19 cellular contexts compared by ENCODE assay signal in the genomic region with DNA sequence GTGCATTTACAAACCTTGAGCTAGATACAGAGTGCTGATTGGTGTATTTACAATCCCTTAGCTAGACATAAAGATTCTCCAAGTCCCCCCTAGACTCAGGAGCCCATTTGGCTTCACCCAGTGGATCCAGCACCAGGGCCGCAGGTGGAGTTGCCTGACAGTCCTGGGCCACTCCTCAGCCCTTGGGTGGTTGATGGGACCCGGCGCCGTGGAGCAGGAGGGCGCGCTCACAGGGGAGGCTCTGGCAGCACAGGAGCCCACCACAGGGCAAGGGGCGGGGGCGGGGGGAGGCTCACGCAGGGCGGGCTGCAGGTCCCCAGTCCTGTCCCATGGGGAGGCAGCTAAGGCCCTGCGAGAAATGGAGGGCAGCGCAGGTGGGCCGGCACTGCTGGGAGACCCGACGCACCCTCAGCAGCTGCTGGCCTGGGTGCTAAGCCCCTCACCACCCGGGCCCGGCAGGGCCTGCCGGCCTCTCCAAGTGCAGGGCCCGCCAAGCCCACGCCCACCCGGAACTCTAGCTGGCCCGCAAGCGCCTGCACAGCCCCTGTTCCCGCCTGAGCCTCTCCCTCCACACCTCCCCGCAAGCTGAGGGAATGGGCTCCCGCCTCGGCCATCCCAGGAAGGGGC.
DNase-seq lines count a peak whose midpoint lies in the region; ATAC-seq and TF ChIP-seq lines count a peak whose summit lies in the region.
"Had no signal": no experiment of that assay in that cellular context is flagged by ENCODE, and none has a peak within 500 bp of the region (broad histone marks: within the 10 kb centered on the region; RNA-seq: fewer than 3 reads in every experiment).

No MANE protein-coding gene starts in this region.

- no peaks in the 10 kb centered on the region for H3K27me3 ChIP-seq in naive thymus-derived CD4-positive, alpha-beta T cell (ENCODE audit: control insufficient read depth in 2 of 2, insufficient read depth in 2 of 2, low read length in 2 of 2)
- no peaks in the 10 kb centered on the region for H3K27me3 ChIP-seq in testis
- H3K27me3 ChIP-seq: BLaER1 treated with 17β-estradiol and CSF1 and Interleukin-3, amounts not matched to agents 10 nM and 100 nM had no signal

- H3K27ac Mint-ChIP-seq in chondrocyte (ENCODE audit: unreplicated experiment), result no peak overlapping the region
- no peak overlapping the region for H3K27ac Mint-ChIP-seq in naive thymus-derived CD4-positive, alpha-beta T cell
- no peak overlapping the region for H3K27ac Mint-ChIP-seq in activated T-helper 17 cell treated with anti-CD3 and anti-CD28 coated beads, Interleukin-2, amount 50 U/mL, for 72 hours
- H3K27ac Mint-ChIP-seq: B cell; CD4-positive, alpha-beta T cell; CD8-positive, alpha-beta T cell had no signal

- WGBS in testis, 2 donors, result 71 to 80% methylated on average over 2 to 22 of the region's 27 CpGs

- no peak overlapping the region for H3K4me3 ChIP-seq in naive thymus-derived CD4-positive, alpha-beta T cell (ENCODE audit: low read length)
- peak overlapping the region; percentile 29 to 38 for H3K4me3 ChIP-seq in testis
- H3K4me3 ChIP-seq: A549; BLaER1 treated with 17β-estradiol and CSF1 and Interleukin-3, amounts not matched to agents 10 nM and 100 nM had no signal

- DNase-seq in Right ventricle myocardium inferior (ENCODE audit: missing footprints), result peak; percentile 57
- DNase-seq in Right ventricle myocardium superior, result no peak
- peak; percentile 78 for DNase-seq in chondrocyte (ENCODE audit: low spot score)
- DNase-seq in naive thymus-derived CD4-positive, alpha-beta T cell, result no peak
- peak; percentile 35 for DNase-seq in testis
- DNase-seq: AML-193; Caco-2; Calu3; CD4-positive, alpha-beta T cell; CD8-positive, alpha-beta T cell; DMS79 treated with DMSO at 0.1 percent for 48 hours; GF-D8 had no signal

- TF ChIP-seq POLR2A in testis (IDR thresholded peaks at IDR 0.05), result no peak

- no peak overlapping the region for H3K4me3 Mint-ChIP-seq in chondrocyte (ENCODE audit: unreplicated experiment)
- H3K4me3 Mint-ChIP-seq in naive thymus-derived CD4-positive, alpha-beta T cell, result no peak overlapping the region
- H3K4me3 Mint-ChIP-seq in activated T-helper 17 cell treated with anti-CD3 and anti-CD28 coated beads, Interleukin-2, amount 50 U/mL, for 72 hours, result no peak overlapping the region
- H3K4me3 Mint-ChIP-seq: B cell; CD4-positive, alpha-beta T cell; CD8-positive, alpha-beta T cell had no signal

- TF ChIP-seq CTCF in chondrocyte (IDR thresholded peaks at IDR 0.05) (no peak), testis (IDR thresholded peaks at IDR 0.05) (no peak)

- H3K9me3 ChIP-seq in naive thymus-derived CD4-positive, alpha-beta T cell (ENCODE audit: control insufficient read depth in 2 of 3, low read length in 3 of 3), result no peaks in the 10 kb centered on the region
- H3K9me3 ChIP-seq in testis, result no peaks in the 10 kb centered on the region
- H3K9me3 ChIP-seq: Caco-2 had no signal

- no peak for ATAC-seq in Right ventricle myocardium inferior
- no peak for ATAC-seq in Right ventricle myocardium superior (ENCODE audit: poor library complexity)
- ATAC-seq in naive thymus-derived CD4-positive, alpha-beta T cell, result peak; percentile 8
- ATAC-seq in activated T-helper 17 cell treated with anti-CD3 and anti-CD28 coated beads, Interleukin-2, amount 50 U/mL, for 72 hours (replicated peaks), result no peak
- ATAC-seq in GM21528 (IDR thresholded peaks at IDR 0.05; ENCODE audit: low FRiP score, unreplicated experiment), result no peak
- ATAC-seq: A549; CD8-positive, alpha-beta T cell had no signal

- H3K27me3 Mint-ChIP-seq in chondrocyte (ENCODE audit: low read depth), result no peaks in the 10 kb centered on the region
- H3K27me3 Mint-ChIP-seq in naive thymus-derived CD4-positive, alpha-beta T cell, result peaks cover 0 to 6% (median 0%) of the 10 kb centered on the region in 5 donors
- H3K27me3 Mint-ChIP-seq in activated T-helper 17 cell treated with anti-CD3 and anti-CD28 coated beads, Interleukin-2, amount 50 U/mL, for 72 hours, result no peaks in the 10 kb centered on the region
- H3K27me3 Mint-ChIP-seq: B cell; CD4-positive, alpha-beta T cell had no signal

- H3K9me3 Mint-ChIP-seq in chondrocyte (ENCODE audit: low read depth), result peaks cover 4% of the 10 kb centered on the region
- H3K9me3 Mint-ChIP-seq in naive thymus-derived CD4-positive, alpha-beta T cell, result peaks cover 0 to 7% (median 0%) of the 10 kb centered on the region in 11 donors
- no peaks in the 10 kb centered on the region for H3K9me3 Mint-ChIP-seq in activated T-helper 17 cell treated with anti-CD3 and anti-CD28 coated beads, Interleukin-2, amount 50 U/mL, for 72 hours
- H3K9me3 Mint-ChIP-seq: CD8-positive, alpha-beta T cell had no signal

- no peaks in the 10 kb centered on the region for H3K4me1 ChIP-seq in naive thymus-derived CD4-positive, alpha-beta T cell (ENCODE audit: control insufficient read depth in 2 of 2, insufficient read depth in 2 of 2, low read length in 2 of 2)
- H3K4me1 ChIP-seq in testis, result no peaks in the 10 kb centered on the region
- H3K4me1 ChIP-seq: A549, Caco-2 had no signal

- no peaks in the 10 kb centered on the region for H3K36me3 ChIP-seq in naive thymus-derived CD4-positive, alpha-beta T cell (ENCODE audit: control insufficient read depth in 2 of 3, insufficient read depth in 3 of 3, low read length in 3 of 3)
- no peaks in the 10 kb centered on the region for H3K36me3 ChIP-seq in testis (ENCODE audit: low read depth, missing control alignments)

- no peaks in the 10 kb centered on the region for H3K36me3 Mint-ChIP-seq in chondrocyte (ENCODE audit: low read depth)
- H3K36me3 Mint-ChIP-seq in naive thymus-derived CD4-positive, alpha-beta T cell, result peaks cover 0 to 4% (median 0%) of the 10 kb centered on the region in 5 donors
- no peaks in the 10 kb centered on the region for H3K36me3 Mint-ChIP-seq in activated T-helper 17 cell treated with anti-CD3 and anti-CD28 coated beads, Interleukin-2, amount 50 U/mL, for 72 hours (ENCODE audit: low read depth)
- H3K36me3 Mint-ChIP-seq: CD8-positive, alpha-beta T cell had no signal

- H3K4me1 Mint-ChIP-seq in chondrocyte (ENCODE audit: low read depth), result no peaks in the 10 kb centered on the region
- no peaks in the 10 kb centered on the region for H3K4me1 Mint-ChIP-seq in naive thymus-derived CD4-positive, alpha-beta T cell
- H3K4me1 Mint-ChIP-seq in activated T-helper 17 cell treated with anti-CD3 and anti-CD28 coated beads, Interleukin-2, amount 50 U/mL, for 72 hours, result no peaks in the 10 kb centered on the region

- intact Hi-C loops in Right ventricle myocardium inferior (cut with DNase I) (no loop called here), Right ventricle myocardium superior (cut with DNase I) (no loop called here), testis (cut with DNase I; ENCODE audit: low total_unique reads) (no loop called here)
- intact Hi-C loops in naive thymus-derived CD4-positive, alpha-beta T cell (cut with micrococcal nuclease), result no loop called here

- CTCF ChIA-PET in naive thymus-derived CD4-positive, alpha-beta T cell (lab: Charles Lee), result interaction anchor here (0.9 kb wide), 1 partner anchor 8 kb away, joined by 4 read pairs; no protein-coding TSS in a partner anchor

- no peak overlapping the region for H3K27ac ChIP-seq in naive thymus-derived CD4-positive, alpha-beta T cell (ENCODE audit: low read depth, low read length)
- no peak overlapping the region for H3K27ac ChIP-seq in testis
- H3K27ac ChIP-seq: 22Rv1; A549; BLaER1 treated with 17β-estradiol and CSF1 and Interleukin-3, amounts not matched to agents 10 nM and 100 nM; C4-2B had no signal

- POLR2A ChIA-PET in naive thymus-derived CD4-positive, alpha-beta T cell (lab: Charles Lee), result no interaction called here

Comparison
In these comparisons a context has a peak if more than half of its experiments do, and no peak if none do; other contexts are left out.
1. DNase-seq: peak in Right ventricle myocardium inferior (single experiment), chondrocyte (single experiment) and testis (single experiment); none in Right ventricle myocardium superior (single experiment) and naive thymus-derived CD4-positive, alpha-beta T cell (0 of 9).